Comparison of ENCODE assay signal across 25 cellular contexts in the genomic region with DNA sequence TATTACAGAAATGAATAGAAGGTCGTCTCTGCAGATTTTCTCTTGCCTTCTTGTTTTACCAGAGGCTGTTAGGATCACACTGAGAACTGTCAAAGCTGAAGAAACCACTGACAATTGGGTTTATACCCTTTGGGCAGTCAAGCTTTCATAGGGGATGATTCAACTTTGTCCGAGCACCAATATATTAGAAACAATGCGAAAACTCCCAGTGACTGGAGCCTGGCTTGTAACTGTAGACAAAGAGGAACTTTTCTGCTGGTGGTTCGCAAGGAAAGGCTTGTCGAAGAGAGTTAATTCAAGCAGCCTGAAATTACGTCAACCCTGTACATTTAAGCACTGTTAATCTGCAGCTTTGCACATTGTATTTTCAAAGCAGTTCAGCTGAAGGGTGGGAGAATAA.
DNase-seq lines count a peak whose midpoint lies in the region; ATAC-seq and TF ChIP-seq lines count a peak whose summit lies in the region.
"Had no signal": no experiment of that assay in that cellular context is flagged by ENCODE, and none has a peak within 500 bp of the region (broad histone marks: within the 10 kb centered on the region; RNA-seq: fewer than 3 reads in every experiment).

No MANE protein-coding gene starts in this region.

- intact Hi-C loops in left cardiac atrium (cut with DNase I) = no loop called here

- peak; percentile 12 to 42 for DNase-seq in cardiac muscle cell (ENCODE audit: low read depth in 1 of 2, low spot score in 1 of 2)
- DNase-seq in left cardiac atrium = no peak
- peak; percentile 52 for DNase-seq in ecto neural progenitor cell (ENCODE audit: low spot score)
- DNase-seq in left kidney (ENCODE audit: low read depth, low spot score) = peak; percentile 56
- DNase-seq in type B pancreatic cell (ENCODE audit: extremely low spot score, unreplicated experiment) = no peak
- DNase-seq in DMS114 treated with DMSO at 0.1 percent for 48 hours (lab: John Stamatoyannopoulos, UW; ENCODE audit: unreplicated experiment) = no peak
- DNase-seq: activated CD4-positive, alpha-beta T cell treated with anti-CD3 and anti-CD28 coated beads, Interleukin-2, amount 50 U/mL, for 1 hour; activated CD8-positive, alpha-beta memory T cell treated with anti-CD3 and anti-CD28 coated beads, Interleukin-2, amount 50 U/mL, for 4 hours; activated effector memory CD4-positive, alpha-beta T cell treated with Interleukin-2 at 50 U/mL for 16 hours; effector CD4-positive, alpha-beta T cell; esophagus squamous epithelium; heart left ventricle; left ventricle myocardium superior; MV-4-11; NCI-H1694; NCI-H526 treated with DMSO at 0.1 percent for 48 hours; SHP77 treated with DMSO at 0.1 percent for 48 hours had no signal

- H3K4me3 ChIP-seq in cardiac muscle cell = no peak overlapping the region
- H3K4me3 ChIP-seq: esophagus squamous epithelium, vagina had no signal

- no peaks in the 10 kb centered on the region for H3K27me3 ChIP-seq in cardiac muscle cell
- H3K27me3 ChIP-seq: esophagus squamous epithelium, heart left ventricle, neutrophil, vagina had no signal

- no peak overlapping the region for H3K27ac Mint-ChIP-seq in type B pancreatic cell
- H3K27ac Mint-ChIP-seq: B cell; T-helper 1 cell treated with Interleukin-12 subunit alpha and Interleukin-12 subunit beta and Interleukin-4 antibody, amounts not matched to agents 30 μg/mL and 1 μg/mL, for 36 hours had no signal

- H3K36me3 Mint-ChIP-seq in type B pancreatic cell = no peaks in the 10 kb centered on the region

- H3K9me3 ChIP-seq in cardiac muscle cell (ENCODE audit: low read depth) = no peaks in the 10 kb centered on the region
- H3K9me3 ChIP-seq: esophagus squamous epithelium, heart left ventricle, neutrophil, vagina had no signal

- H3K4me3 Mint-ChIP-seq in type B pancreatic cell = peak overlapping the region; percentile 69
- H3K4me3 Mint-ChIP-seq: B cell; central memory CD8-positive, alpha-beta T cell; T-helper 1 cell treated with Interleukin-12 subunit alpha and Interleukin-12 subunit beta and Interleukin-4 antibody, amounts not matched to agents 30 μg/mL and 1 μg/mL, for 36 hours had no signal

- ATAC-seq in left cardiac atrium (no peak), GM19397 (IDR thresholded peaks at IDR 0.05; ENCODE audit: unreplicated experiment) (no peak), HG03095 (IDR thresholded peaks at IDR 0.05; ENCODE audit: unreplicated experiment) (no peak)
- ATAC-seq: heart left ventricle, left ventricle myocardium superior had no signal

- peaks cover 5% of the 10 kb centered on the region for H3K4me1 Mint-ChIP-seq in type B pancreatic cell (ENCODE audit: unreplicated experiment)
- H3K4me1 Mint-ChIP-seq: B cell; central memory CD8-positive, alpha-beta T cell had no signal

- no peaks in the 10 kb centered on the region for H3K9me3 Mint-ChIP-seq in type B pancreatic cell

- TF ChIP-seq CTCF in cardiac muscle cell (IDR thresholded peaks at IDR 0.05; ENCODE audit: low read depth, low read length) (no peak), type B pancreatic cell (conservative IDR thresholded peaks at IDR 0.05) (no peak)

- H3K4me1 ChIP-seq in cardiac muscle cell (ENCODE audit: low read depth) = no peaks in the 10 kb centered on the region
- H3K4me1 ChIP-seq: esophagus squamous epithelium, heart left ventricle, vagina had no signal

- H3K36me3 ChIP-seq in cardiac muscle cell = no peaks in the 10 kb centered on the region
- H3K36me3 ChIP-seq: esophagus squamous epithelium, heart left ventricle, neutrophil, vagina had no signal

- H3K27me3 Mint-ChIP-seq in type B pancreatic cell = no peaks in the 10 kb centered on the region
- H3K27me3 Mint-ChIP-seq: B cell; central memory CD8-positive, alpha-beta T cell had no signal

- no peak overlapping the region for H3K27ac ChIP-seq in cardiac muscle cell
- H3K27ac ChIP-seq: esophagus squamous epithelium, KMS-11, neutrophil, vagina had no signal

Comparison
In these comparisons a context has a peak if more than half of its experiments do, and no peak if none do; other contexts are left out.
1. DNase-seq: peak in cardiac muscle cell (2 of 2), ecto neural progenitor cell (single experiment) and left kidney (single experiment); none in left cardiac atrium (single experiment), type B pancreatic cell (single experiment) and DMS114 treated with DMSO at 0.1 percent for 48 hours (single experiment).